In genomic region chr6:20533746-20534294, GRCh38 we compare ENCODE assay signal across 8 cellular contexts. TPM values are rescaled to one million over a fixed set of nuclear protein-coding genes. Genes with fewer than 3 reads are reported as not detected.
A peak's percentile ranks its signal among the peaks of the same experiment; 100 is the strongest.
DNase-seq lines count a peak whose midpoint lies in the region; ATAC-seq, FAIRE-seq and TF ChIP-seq lines count a peak whose summit lies in the region.

No MANE protein-coding gene starts in this region.

- DNase-seq in GM12864 (ENCODE audit: low read depth): no peak
- DNase-seq in ascending aorta (ENCODE audit: low spot score in 2 of 2): no peak
- DNase-seq in NCI-H2029 treated with DMSO at 0.1 percent for 48 hours (lab: John Stamatoyannopoulos, UW): no peak
- DNase-seq in D341Med (ENCODE audit: low spot score): no peak
- no peak for DNase-seq in activated CD8-positive, alpha-beta memory T cell treated with anti-CD3 and anti-CD28 coated beads, Interleukin-2, amount 50 U/mL, for 48 hours
- DNase-seq in RCC 7860 (ENCODE audit: low spot score): no peak

- H3K4me1 ChIP-seq in ascending aorta (peaks cover 0 to 14% of the 10 kb centered on the region in 2 donors), mucosa of stomach (ENCODE audit: control insufficient read depth, insufficient read depth, low read length) (no peaks in the 10 kb centered on the region)

- no peaks in the 10 kb centered on the region for H3K27me3 ChIP-seq in ascending aorta
- H3K27me3 ChIP-seq in mucosa of stomach (ENCODE audit: control insufficient read depth, insufficient read depth, low read length): no peaks in the 10 kb centered on the region

- FAIRE-seq in RCC 7860 (lab: Jason Lieb, UNC): no peak

- peak; percentile 14 for ATAC-seq in HG03064 (IDR thresholded peaks at IDR 0.05; ENCODE audit: low read depth, unreplicated experiment)

- TF ChIP-seq CTCF in GM12864 (IDR thresholded peaks at IDR 0.05; ENCODE audit: low read depth, low read length, missing control alignments): no peak
- no peak for TF ChIP-seq CTCF in ascending aorta (IDR thresholded peaks at IDR 0.05)

- H3K4me3 ChIP-seq in GM12864 (ENCODE audit: low read depth, low read length) (peak overlapping the region; percentile 95; the same call in 1 of the 2 replicates), ascending aorta (peak overlapping the region; percentile 69 to 83), mucosa of stomach (ENCODE audit: low read length) (no peak overlapping the region)

- intact Hi-C loops in ascending aorta (cut with DNase I): loop anchor here (1.0 to 5.0 kb wide), 2 partner anchors 133 to 322 kb away; partner anchors contain the start of genes E2F3 and MBOAT1

- peak overlapping the region; percentile 85 for H3K27ac ChIP-seq in ascending aorta

- H3K9me3 ChIP-seq in ascending aorta (no peaks in the 10 kb centered on the region), mucosa of stomach (ENCODE audit: control insufficient read depth, low read length) (no peaks in the 10 kb centered on the region)

- H3K36me3 ChIP-seq in ascending aorta: no peaks in the 10 kb centered on the region
- H3K36me3 ChIP-seq in mucosa of stomach (ENCODE audit: control insufficient read depth, insufficient read depth, low read length): no peaks in the 10 kb centered on the region

- peak overlapping the region; percentile 89 for H3K9ac ChIP-seq in mucosa of stomach (ENCODE audit: low read length)

RNA-seq across cellular contexts. Expression of gene CDKAL1, which starts 0.4 kb away (rescaled TPM):
- 11.9 TPM for total RNA-seq in ascending aorta
